22 cellular contexts compared by ENCODE assay signal in genomic region chr10:77196616-77197015, GRCh38.
DNase-seq lines count a peak whose midpoint lies in the region; ATAC-seq and TF ChIP-seq lines count a peak whose summit lies in the region.
"Had no signal": no experiment of that assay in that cellular context is flagged by ENCODE, and none has a peak within 500 bp of the region (broad histone marks: within the 10 kb centered on the region; RNA-seq: fewer than 3 reads in every experiment).

No MANE protein-coding gene starts in this region.

- H3K4me1 ChIP-seq in ascending aorta (peaks cover 9 to 24% of the 10 kb centered on the region in 2 donors), gastroesophageal sphincter (peaks cover 0 to 67% (median 14%) of the 10 kb centered on the region in 3 donors), sigmoid colon (peaks cover 0 to 76% (median 64%) of the 10 kb centered on the region in 4 donors), uterus (peaks cover 5 to 11% of the 10 kb centered on the region in 2 donors), spleen (no peaks in the 10 kb centered on the region)
- H3K4me1 ChIP-seq: BLaER1 had no signal

- 65 to 69% methylated on average over 2 of the region's 2 CpGs for WGBS in gastroesophageal sphincter (ENCODE audit: low coverage in 1 of 2), 2 donors
- 90% methylated on average over 2 of the region's 2 CpGs for WGBS in sigmoid colon, 2 donors
- WGBS in spleen, 5 donors: 62 to 94% (median 87%) methylated on average over 2 of the region's 2 CpGs

- no peaks in the 10 kb centered on the region for H3K36me3 Mint-ChIP-seq in CD14-positive monocyte
- H3K36me3 Mint-ChIP-seq: CD4-positive, alpha-beta memory T cell had no signal

- H3K36me3 ChIP-seq in ascending aorta (no peaks in the 10 kb centered on the region), gastroesophageal sphincter (no peaks in the 10 kb centered on the region), sigmoid colon (no peaks in the 10 kb centered on the region), uterus (no peaks in the 10 kb centered on the region), spleen (no peaks in the 10 kb centered on the region)
- H3K36me3 ChIP-seq: BLaER1, SJSA1 had no signal

- no peak for TF ChIP-seq POLR2A in gastroesophageal sphincter (IDR thresholded peaks at IDR 0.05)
- no peak for TF ChIP-seq POLR2A in sigmoid colon (IDR thresholded peaks at IDR 0.05)
- TF ChIP-seq POLR2A in uterus (IDR thresholded peaks at IDR 0.05): no peak
- no peak for TF ChIP-seq POLR2A in spleen (IDR thresholded peaks at IDR 0.05)

- peaks cover 1 to 5% (median 2%) of the 10 kb centered on the region in 3 donors for H3K27me3 Mint-ChIP-seq in CD14-positive monocyte (ENCODE audit: low read depth in 3 of 3)

- no peak for DNase-seq in ascending aorta (ENCODE audit: low spot score in 2 of 2)
- no peak for DNase-seq in sigmoid colon
- no peak for DNase-seq in uterus
- DNase-seq in CD14-positive monocyte (ENCODE audit: low spot score): no peak
- DNase-seq in spleen: no peak
- DNase-seq: ACHN; Caco-2; CD4-positive, alpha-beta memory T cell; DMS 273 treated with DMSO at 0.1 percent for 48 hours; DMS79 treated with DMSO at 0.1 percent for 48 hours; HCEC 1CT; Kasumi-1; NCI-H1694 treated with DMSO at 0.1 percent for 48 hours; NCI-H2081 treated with DMSO at 0.1 percent for 48 hours; NCI-H446; NCI-H526 had no signal

- H3K4me3 Mint-ChIP-seq in CD14-positive monocyte: no peak overlapping the region
- H3K4me3 Mint-ChIP-seq: CD4-positive, alpha-beta memory T cell; GM23338 had no signal

- no peak overlapping the region for H3K4me3 ChIP-seq in ascending aorta
- no peak overlapping the region for H3K4me3 ChIP-seq in gastroesophageal sphincter
- H3K4me3 ChIP-seq in sigmoid colon: no peak overlapping the region
- H3K4me3 ChIP-seq in uterus: no peak overlapping the region
- H3K4me3 ChIP-seq in spleen: no peak overlapping the region
- H3K4me3 ChIP-seq: BLaER1, GM23338, SJSA1 had no signal

- H3K9me3 ChIP-seq in ascending aorta (no peaks in the 10 kb centered on the region), gastroesophageal sphincter (no peaks in the 10 kb centered on the region), sigmoid colon (no peaks in the 10 kb centered on the region), uterus (no peaks in the 10 kb centered on the region), spleen (no peaks in the 10 kb centered on the region)
- H3K9me3 ChIP-seq: BLaER1, Caco-2, SJSA1 had no signal

- ATAC-seq in gastroesophageal sphincter (no peak), GM18909 (IDR thresholded peaks at IDR 0.05; ENCODE audit: poor library complexity, unreplicated experiment) (no peak)
- ATAC-seq: GM23338, Right ventricle myocardium inferior had no signal

- no peaks in the 10 kb centered on the region for H3K4me1 Mint-ChIP-seq in CD14-positive monocyte
- H3K4me1 Mint-ChIP-seq: CD4-positive, alpha-beta memory T cell had no signal

- TF ChIP-seq EP300 in gastroesophageal sphincter (IDR thresholded peaks at IDR 0.05) (no peak), sigmoid colon (IDR thresholded peaks at IDR 0.05) (no peak)

- H3K27ac ChIP-seq in ascending aorta (peak overlapping the region; percentile 67 to 82), gastroesophageal sphincter (peak overlapping the region; percentile 82 to 97 (median 88)), sigmoid colon (peak overlapping the region; percentile 84 to 93 (median 86)), uterus (peak overlapping the region; percentile 92 to 94), spleen (no peak overlapping the region)
- H3K27ac ChIP-seq: BLaER1, SJSA1 had no signal

- intact Hi-C loops in ascending aorta (cut with DNase I) (loop anchor here (5.0 kb wide), 1 partner anchor 41 kb away; no protein-coding TSS in a partner anchor), sigmoid colon (cut with DNase I) (loop anchor here (2.0 to 5.0 kb wide), 2 partner anchors 42 to 91 kb away; no protein-coding TSS in a partner anchor), uterus (cut with DNase I; ENCODE audit: low total_unique reads) (no loop called here), CD14-positive monocyte (cut with micrococcal nuclease) (no loop called here), spleen (cut with DNase I; ENCODE audit: low total_unique reads) (no loop called here)

- TF ChIP-seq CTCF in ascending aorta (IDR thresholded peaks at IDR 0.05) (no peak), gastroesophageal sphincter (IDR thresholded peaks at IDR 0.05) (no peak), sigmoid colon (IDR thresholded peaks at IDR 0.05) (no peak), uterus (IDR thresholded peaks at IDR 0.05) (no peak), CD14-positive monocyte (IDR thresholded peaks at IDR 0.05) (no peak), spleen (IDR thresholded peaks at IDR 0.05 in 8 of 11, conservative IDR thresholded peaks at IDR 0.05 in 3 of 11) (no peak)

- H3K27me3 ChIP-seq in ascending aorta (no peaks in the 10 kb centered on the region), gastroesophageal sphincter (no peaks in the 10 kb centered on the region), sigmoid colon (no peaks in the 10 kb centered on the region), uterus (no peaks in the 10 kb centered on the region), spleen (replicated peaks in 1 of 7) (peaks cover 0 to 30% (median 0%) of the 10 kb centered on the region in 7 donors)
- H3K27me3 ChIP-seq: BLaER1, SJSA1 had no signal

- H3K9me3 Mint-ChIP-seq in CD14-positive monocyte: peaks cover 0 to 2% (median 0%) of the 10 kb centered on the region in 7 donors
- H3K9me3 Mint-ChIP-seq: GM23338 had no signal

- H3K27ac Mint-ChIP-seq in CD14-positive monocyte: no peak overlapping the region
- H3K27ac Mint-ChIP-seq: CD4-positive, alpha-beta memory T cell; GM23338 had no signal

Comparison
In these comparisons a context has a peak if more than half of its experiments do, and no peak if none do; other contexts are left out.
1. H3K27ac ChIP-seq: peak in ascending aorta (2 of 2), gastroesophageal sphincter (4 of 4), sigmoid colon (4 of 4) and uterus (2 of 2); none in spleen (0 of 8).
2. intact Hi-C loops: an anchor here in ascending aorta (5.0 kb wide) and sigmoid colon (2.0 to 5.0 kb wide); none called in uterus, CD14-positive monocyte and spleen.